Comparison of ENCODE assay signal across 11 cellular contexts in genomic region chr2:227774011-227774624, GRCh38. TPM values are rescaled to one million over a fixed set of nuclear protein-coding genes. Genes with fewer than 3 reads are reported as not detected.
DNase-seq lines count a peak whose midpoint lies in the region; ATAC-seq and TF ChIP-seq lines count a peak whose summit lies in the region.
"Had no signal": no experiment of that assay in that cellular context is flagged by ENCODE, and none has a peak within 500 bp of the region (broad histone marks: within the 10 kb centered on the region; RNA-seq: fewer than 3 reads in every experiment).

No MANE protein-coding gene starts in this region.

- peaks cover 26% of the 10 kb centered on the region for H3K4me1 Mint-ChIP-seq in progenitor cell of endocrine pancreas (ENCODE audit: low read depth)
- H3K4me1 Mint-ChIP-seq: activated CD4-positive, alpha-beta T cell treated with anti-CD3 and anti-CD28 coated beads, Interleukin-2, amount 10 ng/mL, durations not matched to agents 7 days and 5 days had no signal

- ATAC-seq in HG02885 (IDR thresholded peaks at IDR 0.05; ENCODE audit: poor library complexity, unreplicated experiment): peak; percentile 70

- no peaks in the 10 kb centered on the region for H3K27me3 Mint-ChIP-seq in progenitor cell of endocrine pancreas

- peaks cover 3% of the 10 kb centered on the region for H3K9me3 Mint-ChIP-seq in progenitor cell of endocrine pancreas (ENCODE audit: low read depth)
- H3K9me3 Mint-ChIP-seq: activated CD4-positive, alpha-beta T cell treated with anti-CD3 and anti-CD28 coated beads, Interleukin-2, amount 10 ng/mL, durations not matched to agents 7 days and 5 days; CD8-positive, alpha-beta memory T cell had no signal

- peak; percentile 33 for DNase-seq in SKM-1 treated with dmso at 0.1 percent for 144 hours (lab: John Stamatoyannopoulos, UW; ENCODE audit: unreplicated experiment)
- DNase-seq in SKM-1 (lab: John Stamatoyannopoulos, UW; ENCODE audit: unreplicated experiment): no peak
- no peak for DNase-seq in cardiac fibroblast (ENCODE audit: low read depth in 2 of 2)
- DNase-seq in progenitor cell of endocrine pancreas (ENCODE audit: low spot score, unreplicated experiment): no peak
- no peak for DNase-seq in NCI-H345 (lab: John Stamatoyannopoulos, UW)
- no peak for DNase-seq in SIG-M5 (lab: John Stamatoyannopoulos, UW)
- no peak for DNase-seq in amniotic stem cell (lab: John Stamatoyannopoulos, UW)
- DNase-seq: activated CD4-positive, alpha-beta T cell treated with anti-CD3 and anti-CD28 coated beads, Interleukin-2, amount 10 ng/mL, durations not matched to agents 7 days and 5 days; CD8-positive, alpha-beta memory T cell; central memory CD4-positive, alpha-beta T cell had no signal

- no peaks in the 10 kb centered on the region for H3K36me3 Mint-ChIP-seq in progenitor cell of endocrine pancreas (ENCODE audit: insufficient read depth)
- H3K36me3 Mint-ChIP-seq: CD8-positive, alpha-beta memory T cell had no signal

- TF ChIP-seq CTCF in cardiac fibroblast (IDR thresholded peaks at IDR 0.05; ENCODE audit: low read depth, low read length): peak; percentile 12
- peak; percentile 48 for TF ChIP-seq CTCF in progenitor cell of endocrine pancreas (IDR thresholded peaks at IDR 0.05; ENCODE audit: unreplicated experiment)

- no peak overlapping the region for H3K27ac Mint-ChIP-seq in progenitor cell of endocrine pancreas
- H3K27ac Mint-ChIP-seq: activated CD4-positive, alpha-beta T cell treated with anti-CD3 and anti-CD28 coated beads, Interleukin-2, amount 10 ng/mL, durations not matched to agents 7 days and 5 days had no signal

- peak overlapping the region; percentile 20 for H3K4me3 Mint-ChIP-seq in progenitor cell of endocrine pancreas (ENCODE audit: low read depth)
- H3K4me3 Mint-ChIP-seq: activated CD4-positive, alpha-beta T cell treated with anti-CD3 and anti-CD28 coated beads, Interleukin-2, amount 10 ng/mL, durations not matched to agents 7 days and 5 days; CD8-positive, alpha-beta memory T cell had no signal

- no peak overlapping the region for H3K4me3 ChIP-seq in cardiac fibroblast (replicated peaks in 1 of 2; ENCODE audit: low read depth in 2 of 2, low read length in 2 of 2)

RNA-seq across cellular contexts. Expression of gene SCYGR8, which starts 28.4 kb away (rescaled TPM):
- not detected in 2 replicates for total RNA-seq in progenitor cell of endocrine pancreas
- total RNA-seq: activated CD4-positive, alpha-beta T cell treated with anti-CD3 and anti-CD28 coated beads, Interleukin-2, amount 10 ng/mL, durations not matched to agents 7 days and 5 days; CD8-positive, alpha-beta memory T cell had no signal

RNA-seq across cellular contexts. Expression of gene CCL20, which starts 39.5 kb away (rescaled TPM):
- not detected in 2 replicates for total RNA-seq in progenitor cell of endocrine pancreas

RNA-seq across cellular contexts. Expression of gene SCYGR7, which starts 46.0 kb away (rescaled TPM):
- total RNA-seq in progenitor cell of endocrine pancreas: not detected in 2 replicates
- total RNA-seq: activated CD4-positive, alpha-beta T cell treated with anti-CD3 and anti-CD28 coated beads, Interleukin-2, amount 10 ng/mL, durations not matched to agents 7 days and 5 days; CD8-positive, alpha-beta memory T cell had no signal

RNA-seq across cellular contexts. Expression of gene SCYGR6, which starts 49.6 kb away (rescaled TPM):
- not detected in 2 replicates for total RNA-seq in progenitor cell of endocrine pancreas
- total RNA-seq: activated CD4-positive, alpha-beta T cell treated with anti-CD3 and anti-CD28 coated beads, Interleukin-2, amount 10 ng/mL, durations not matched to agents 7 days and 5 days; CD8-positive, alpha-beta memory T cell had no signal

RNA-seq across cellular contexts. Expression of gene SLC19A3, which starts 56.3 kb away (rescaled TPM):
- 34.3 and 36.4 TPM in 2 replicates for total RNA-seq in progenitor cell of endocrine pancreas
- total RNA-seq: activated CD4-positive, alpha-beta T cell treated with anti-CD3 and anti-CD28 coated beads, Interleukin-2, amount 10 ng/mL, durations not matched to agents 7 days and 5 days; CD8-positive, alpha-beta memory T cell had no signal
